ENCODE assay signal across 32 cellular contexts in genomic region chr20:12581644-12582350, GRCh38.
DNase-seq lines count a peak whose midpoint lies in the region; ATAC-seq and TF ChIP-seq lines count a peak whose summit lies in the region.
"Had no signal": no experiment of that assay in that cellular context is flagged by ENCODE, and none has a peak within 500 bp of the region (broad histone marks: within the 10 kb centered on the region; RNA-seq: fewer than 3 reads in every experiment).

No MANE protein-coding gene starts in this region.

- TF ChIP-seq POLR2A in body of pancreas (IDR thresholded peaks at IDR 0.05), result no peak

- no peak overlapping the region for H3K4me3 Mint-ChIP-seq in CD4-positive, alpha-beta memory T cell
- H3K4me3 Mint-ChIP-seq: activated naive CD8-positive, alpha-beta T cell; CD8-positive, alpha-beta memory T cell; nephron progenitor cell had no signal

- WGBS in body of pancreas, 2 donors, result 3 to 7% methylated on average over 5 of the region's 5 CpGs

- no peak overlapping the region for H3K4me3 ChIP-seq in body of pancreas
- H3K4me3 ChIP-seq in CD4-positive, alpha-beta memory T cell (ENCODE audit: low read length in 2 of 2), result no peak overlapping the region
- H3K4me3 ChIP-seq: breast epithelium, coronary artery, ovary, SJCRH30, stomach, tibial artery had no signal

- peak; percentile 81 for ATAC-seq in body of pancreas
- peak; percentile 91 for ATAC-seq in Right ventricle myocardium superior (ENCODE audit: poor library complexity)
- ATAC-seq in HG03175 (IDR thresholded peaks at IDR 0.05; ENCODE audit: unreplicated experiment), result no peak

- H3K9me3 ChIP-seq in body of pancreas, result no peaks in the 10 kb centered on the region
- H3K9me3 ChIP-seq in CD4-positive, alpha-beta memory T cell (ENCODE audit: control insufficient read depth in 1 of 2, low read length in 2 of 2), result no peaks in the 10 kb centered on the region
- H3K9me3 ChIP-seq: BE2C, breast epithelium, ovary, SJCRH30, tibial artery had no signal

- TF ChIP-seq CTCF in body of pancreas (IDR thresholded peaks at IDR 0.05), result no peak

- H3K27ac ChIP-seq in body of pancreas (peak overlapping the region in 2 of 4 donors; percentile 46 to 53), temporal lobe (ENCODE audit: low read depth, low read length) (peak overlapping the region; percentile 53)
- H3K27ac ChIP-seq in CD4-positive, alpha-beta memory T cell (ENCODE audit: low read depth, low read length), result no peak overlapping the region
- H3K27ac ChIP-seq: breast epithelium, coronary artery, ovary, SJCRH30, tibial artery had no signal

- no peak overlapping the region for H3K27ac Mint-ChIP-seq in CD4-positive, alpha-beta memory T cell
- H3K27ac Mint-ChIP-seq: activated naive CD8-positive, alpha-beta T cell; CD8-positive, alpha-beta memory T cell; nephron progenitor cell had no signal

- peaks cover 2 to 13% (median 5%) of the 10 kb centered on the region in 8 donors for H3K9me3 Mint-ChIP-seq in CD4-positive, alpha-beta memory T cell

- CTCF ChIA-PET in CD4-positive, alpha-beta memory T cell (lab: Charles Lee; ENCODE audit: partially characterized antibody), result no interaction called here

- H3K36me3 ChIP-seq in body of pancreas (replicated peaks in 1 of 2; ENCODE audit: insufficient read depth in 1 of 2, low read depth in 2 of 2), result no peaks in the 10 kb centered on the region
- no peaks in the 10 kb centered on the region for H3K36me3 ChIP-seq in CD4-positive, alpha-beta memory T cell (ENCODE audit: insufficient read depth, low read length)
- H3K36me3 ChIP-seq: BE2C, breast epithelium, ovary, SJCRH30, stomach, tibial artery had no signal

- POLR2A ChIA-PET in CD4-positive, alpha-beta memory T cell (lab: Charles Lee; ENCODE audit: partially characterized antibody), result no interaction called here

- no peaks in the 10 kb centered on the region for H3K4me1 Mint-ChIP-seq in CD4-positive, alpha-beta memory T cell
- H3K4me1 Mint-ChIP-seq: CD8-positive, alpha-beta memory T cell; nephron progenitor cell had no signal

- H3K36me3 Mint-ChIP-seq in CD4-positive, alpha-beta memory T cell, result no peaks in the 10 kb centered on the region
- H3K36me3 Mint-ChIP-seq: activated naive CD8-positive, alpha-beta T cell had no signal

- no peaks in the 10 kb centered on the region for H3K27me3 Mint-ChIP-seq in CD4-positive, alpha-beta memory T cell
- H3K27me3 Mint-ChIP-seq: activated naive CD8-positive, alpha-beta T cell; CD8-positive, alpha-beta memory T cell had no signal

- intact Hi-C loops in body of pancreas (cut with DNase I), result no loop called here
- intact Hi-C loops in Right ventricle myocardium superior (cut with DNase I), result no loop called here
- intact Hi-C loops in CD4-positive, alpha-beta memory T cell (cut with micrococcal nuclease), result no loop called here

- H3K27me3 ChIP-seq in body of pancreas, result no peaks in the 10 kb centered on the region
- H3K27me3 ChIP-seq in CD4-positive, alpha-beta memory T cell (ENCODE audit: insufficient read depth, low read length), result no peaks in the 10 kb centered on the region
- H3K27me3 ChIP-seq: BE2C, breast epithelium, ovary, SJCRH30, stomach, tibial artery had no signal

- H3K4me1 ChIP-seq in body of pancreas, result peaks cover 19% of the 10 kb centered on the region
- no peaks in the 10 kb centered on the region for H3K4me1 ChIP-seq in CD4-positive, alpha-beta memory T cell (ENCODE audit: insufficient read depth, low read length)
- H3K4me1 ChIP-seq: BE2C, breast epithelium, stomach, tibial artery had no signal

- DNase-seq in body of pancreas, result peak in 1 of 4 donors; percentile 4
- no peak for DNase-seq in Right ventricle myocardium superior
- peak; percentile 14 for DNase-seq in medulla oblongata (ENCODE audit: extremely low spot score)
- DNase-seq in CD4-positive, alpha-beta memory T cell, result no peak
- DNase-seq in NCI-H2107 treated with DMSO at 0.1 percent for 48 hours (lab: John Stamatoyannopoulos, UW; ENCODE audit: unreplicated experiment), result no peak
- DNase-seq: activated CD4-positive, alpha-beta T cell treated with anti-CD3 and anti-CD28 coated beads for 48 hours; activated CD8-positive, alpha-beta memory T cell treated with anti-CD3 and anti-CD28 coated beads for 24 hours; activated effector memory CD4-positive, alpha-beta T cell treated with anti-CD3 and anti-CD28 coated beads, Interleukin-2, amount 50 U/mL, for 16 hours; activated T-cell treated with anti-CD3 and anti-CD28 coated beads for 4 hours; BE2C; CD8-positive, alpha-beta memory T cell; DMS 273 treated with DMSO at 0.1 percent for 48 hours; effector memory CD4-positive, alpha-beta T cell; HCEC 1CT; Kasumi-1; NCI-H1417; NCI-H2107; NCI-H446; NCI-H82; nephron progenitor cell; SJCRH30; stimulated activated CD4-positive, alpha-beta T cell treated with anti-CD3 and anti-CD28 coated beads, Interleukin-12 subunit alpha, Interleukin-12 subunit beta, amount 100 ng/mL, for 4 hours; stimulated activated CD4-positive, alpha-beta T cell treated with anti-CD3 and anti-CD28 coated beads, Interleukin-2, amount 100 ng/mL, for 48 hours; stomach; T1000; tibial artery had no signal
